ENCODE assay signal across 8 cellular contexts in the genomic region with DNA sequence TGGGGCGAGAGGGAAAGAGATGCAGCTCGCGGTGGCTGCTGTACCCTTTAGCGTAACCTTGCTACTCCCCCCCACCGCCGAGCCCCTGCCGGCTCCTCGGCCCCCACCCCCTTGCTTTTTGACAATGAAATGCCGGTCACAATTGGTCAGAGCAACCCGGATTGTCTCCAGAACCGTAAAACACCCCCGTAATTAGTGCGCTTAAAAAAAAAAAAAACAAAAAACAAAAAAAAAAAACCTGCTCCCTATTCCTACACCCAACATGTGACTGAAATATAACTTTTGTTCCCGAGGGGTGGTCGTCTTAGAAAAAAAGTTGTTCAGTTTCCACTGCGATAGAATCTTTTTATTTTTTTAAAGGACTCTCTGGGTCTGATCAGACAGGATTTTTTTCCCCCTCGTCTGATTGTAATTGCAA. TPM values are rescaled to one million over a fixed set of nuclear protein-coding genes. Genes with fewer than 3 reads are reported as not detected.
DNase-seq lines count a peak whose midpoint lies in the region; ATAC-seq and TF ChIP-seq lines count a peak whose summit lies in the region.

No MANE protein-coding gene starts in this region.

- no peak for DNase-seq in DND-41
- no peak for DNase-seq in OCI-LY7 (ENCODE audit: low spot score)
- no peak for DNase-seq in NCI-H187 (lab: John Stamatoyannopoulos, UW)
- DNase-seq in KG1 (lab: John Stamatoyannopoulos, UW): no peak
- no peak for DNase-seq in posterior vena cava (ENCODE audit: low spot score)

- H2AFZ ChIP-seq in DND-41 (ENCODE audit: low read depth, low read length) (peak overlapping the region; percentile 67), OCI-LY7 (ENCODE audit: low read length) (no peak overlapping the region), neuron (ENCODE audit: low read depth, low read length) (peak overlapping the region; percentile 22)

- H3K9me3 ChIP-seq in DND-41 (ENCODE audit: insufficient read depth, low read length, severe bottlenecking) (no peaks in the 10 kb centered on the region), OCI-LY7 (ENCODE audit: low read length) (no peaks in the 10 kb centered on the region), ectodermal cell (ENCODE audit: control insufficient read depth, low read length) (no peaks in the 10 kb centered on the region), neuron (ENCODE audit: low read length) (no peaks in the 10 kb centered on the region)

- H4K20me1 ChIP-seq in DND-41 (ENCODE audit: insufficient read depth, low read length): peaks cover 27% of the 10 kb centered on the region; the same call in 1 of the 2 replicates
- no peaks in the 10 kb centered on the region for H4K20me1 ChIP-seq in OCI-LY7 (ENCODE audit: insufficient read depth, low read length)

- POLR2A ChIA-PET in OCI-LY7 (lab: Charles Lee): interaction anchor here (0.5 to 2.0 kb wide), 5 partner anchors 78 to 1047 kb away, joined by 3 to 12 read pairs (median 4); no protein-coding TSS in a partner anchor

- ATAC-seq in DND-41 (ENCODE audit: insufficient read depth, low read depth) (no peak), HG02884 (IDR thresholded peaks at IDR 0.05; ENCODE audit: unreplicated experiment) (no peak)

- 0% methylated on average over 15 to 17 of the region's 17 CpGs for WGBS in ectodermal cell, 2 experiments

- no TSS peak for BruUV-seq in OCI-LY7 (replicated peaks; lab: Mats Ljungman, UMichigan)

- H3K36me3 ChIP-seq in DND-41 (ENCODE audit: insufficient read depth, low read length): 0 out of 2 replicates have a peak, but pooled peaks cover under 1% of the 10 kb centered on the region
- no peaks in the 10 kb centered on the region for H3K36me3 ChIP-seq in OCI-LY7 (ENCODE audit: insufficient read depth, low read length)
- H3K36me3 ChIP-seq in ectodermal cell (ENCODE audit: control insufficient read depth, insufficient read depth, low read length): no peaks in the 10 kb centered on the region
- no peaks in the 10 kb centered on the region for H3K36me3 ChIP-seq in neuron (ENCODE audit: insufficient read depth, low read length)

- H3K79me2 ChIP-seq in DND-41 (ENCODE audit: insufficient read depth, low read length) (peaks cover 55% of the 10 kb centered on the region), OCI-LY7 (ENCODE audit: insufficient read depth, low read depth, low read length) (peaks cover 51% of the 10 kb centered on the region; the same call in 1 of the 2 replicates)

- peak overlapping the region; percentile 88 for H3K9ac ChIP-seq in DND-41 (ENCODE audit: low read depth, low read length)

- TF ChIP-seq CTCF in DND-41 (IDR thresholded peaks at IDR 0.05; ENCODE audit: borderline replicate concordance, extremely low read depth, low read length, poor library complexity, severe bottlenecking) (no peak), OCI-LY7 (conservative IDR thresholded peaks at IDR 0.05; ENCODE audit: low read length) (no peak)

- H3K4me1 ChIP-seq in DND-41 (ENCODE audit: insufficient read depth, low read length): peaks cover 42% of the 10 kb centered on the region
- H3K4me1 ChIP-seq in OCI-LY7 (ENCODE audit: insufficient read depth, low read length, poor library complexity, severe bottlenecking): peaks cover 38% of the 10 kb centered on the region
- peaks cover 13% of the 10 kb centered on the region for H3K4me1 ChIP-seq in ectodermal cell (ENCODE audit: control insufficient read depth, insufficient read depth, low read length)
- H3K4me1 ChIP-seq in neuron (ENCODE audit: insufficient read depth, low read length): peaks cover 23% of the 10 kb centered on the region

- H3K27me3 ChIP-seq in DND-41 (ENCODE audit: insufficient read depth, low read length, poor library complexity) (no peaks in the 10 kb centered on the region), ectodermal cell (ENCODE audit: control insufficient read depth, insufficient read depth, low read length, poor library complexity, severe bottlenecking) (no peaks in the 10 kb centered on the region), neuron (ENCODE audit: insufficient read depth, low read length) (no peaks in the 10 kb centered on the region)

- H3K27ac ChIP-seq in DND-41 (ENCODE audit: low read length) (peak overlapping the region; percentile 97), OCI-LY7 (ENCODE audit: low read depth, low read length, poor library complexity, severe bottlenecking) (peak overlapping the region; percentile 79), ectodermal cell (ENCODE audit: insufficient read depth, low read depth, low read length, poor library complexity, severe bottlenecking) (peak overlapping the region; percentile 82)

- CTCF ChIA-PET in OCI-LY7 (lab: Charles Lee; ENCODE audit: unreplicated experiment): no interaction called here

- peak overlapping the region; percentile 63 to 80 for H3K4me3 ChIP-seq in DND-41 (ENCODE audit: low read depth in 1 of 2, low read length in 2 of 2)
- peak overlapping the region; percentile 92 for H3K4me3 ChIP-seq in OCI-LY7 (ENCODE audit: low read depth, low read length, poor library complexity, severe bottlenecking)
- H3K4me3 ChIP-seq in ectodermal cell (ENCODE audit: insufficient read depth, low read depth, low read length): peak overlapping the region; percentile 79
- peak overlapping the region; percentile 80 for H3K4me3 ChIP-seq in neuron (ENCODE audit: low read length)

- intact Hi-C loops in OCI-LY7 (cut with micrococcal nuclease; ENCODE audit: unreplicated experiment) (loop anchor here (1.0 to 5.0 kb wide), 6 partner anchors 69 to 707 kb away; a partner anchor contains a TSS), posterior vena cava (cut with DNase I) (loop anchor here (5.0 to 10.0 kb wide), 3 partner anchors 102 to 237 kb away; no protein-coding TSS in a partner anchor)

- H3K9me2 ChIP-seq in OCI-LY7 (ENCODE audit: insufficient read depth, low read length): no peaks in the 10 kb centered on the region

- H3K4me2 ChIP-seq in DND-41 (ENCODE audit: insufficient read depth, low read length): peak overlapping the region; percentile 63
- peak overlapping the region; percentile 82 for H3K4me2 ChIP-seq in OCI-LY7 (ENCODE audit: low read length)

RNA-seq across cellular contexts. Expression of a gene that starts 0.8 kb away (rescaled TPM):
- total RNA-seq in OCI-LY7 (2014; rRNA removed; shearing (Covaris generic)): 17.2 and 19.3 TPM in 2 replicates
- total RNA-seq in OCI-LY7 (2022) (17.1 and 23.1 TPM in 2 replicates), posterior vena cava (10 to 100 TPM; 60.3 to 65.7 TPM)
- 9.0 TPM for polyA plus RNA-seq in ectodermal cell (2013, experiment 1 of 4)
- 9.4 TPM for polyA plus RNA-seq in ectodermal cell (2013, experiment 2 of 4)
- polyA plus RNA-seq in ectodermal cell (2013, experiment 3 of 4): 6.1 TPM
- 6.7 TPM for polyA plus RNA-seq in ectodermal cell (2013, experiment 4 of 4)
